27 cellular contexts compared by ENCODE assay signal in the genomic region with DNA sequence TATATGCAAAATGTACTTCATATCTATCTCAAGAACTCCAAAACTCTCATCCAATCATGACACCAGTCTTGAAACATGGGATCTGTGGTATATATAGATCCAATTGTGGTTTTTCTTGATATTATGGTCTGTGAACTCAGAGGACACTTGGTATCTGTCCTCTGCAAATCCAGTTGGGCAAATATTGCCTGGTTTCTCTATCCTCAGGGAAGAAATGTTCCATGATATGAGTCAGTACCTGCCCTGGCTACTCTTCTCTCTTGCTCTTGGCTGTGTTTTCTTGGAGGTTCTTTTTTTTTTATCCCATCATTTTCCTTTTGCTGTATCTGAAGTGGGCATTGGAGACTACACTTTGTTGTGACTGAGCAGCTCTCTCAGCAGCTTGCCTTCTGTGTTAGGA. TPM values are rescaled to one million over a fixed set of nuclear protein-coding genes. Genes with fewer than 3 reads are reported as not detected.
DNase-seq lines count a peak whose midpoint lies in the region; ATAC-seq, FAIRE-seq and TF ChIP-seq lines count a peak whose summit lies in the region.
"Had no signal": no experiment of that assay in that cellular context is flagged by ENCODE, and none has a peak within 500 bp of the region (broad histone marks: within the 10 kb centered on the region; RNA-seq: fewer than 3 reads in every experiment).

No MANE protein-coding gene starts in this region.

- FAIRE-seq in H54 (lab: Jason Lieb, UNC): peak; percentile 69
- FAIRE-seq: endothelial cell of umbilical vein had no signal

- TF ChIP-seq CTCF in WTC11 (IDR thresholded peaks at IDR 0.05): no peak

- H3K4me1 Mint-ChIP-seq in WTC11: no peaks in the 10 kb centered on the region; the same call in 1 of the 2 replicates
- peaks cover 0 to 1% of the 10 kb centered on the region in 2 donors for H3K4me1 Mint-ChIP-seq in stimulated activated naive B cell treated with anti-CD40 and anti-IgM and Interleukin-4, amounts not matched to agents 10 μg/mL and 1 μg/mL and 100 μg/mL, for 72 hours
- peaks cover 10% of the 10 kb centered on the region for H3K4me1 Mint-ChIP-seq in activated CD4-positive, alpha-beta memory T cell treated with anti-CD3 and anti-CD28 coated beads for 36 hours (ENCODE audit: low read depth)
- H3K4me1 Mint-ChIP-seq: activated naive CD4-positive, alpha-beta T cell treated with anti-CD3 and anti-CD28 coated beads, Interleukin-2, amount 10 ng/mL, durations not matched to agents 7 days and 5 days had no signal

- H3K36me3 Mint-ChIP-seq in WTC11: no peaks in the 10 kb centered on the region
- H3K36me3 Mint-ChIP-seq in stimulated activated naive B cell treated with anti-CD40 and anti-IgM and Interleukin-4, amounts not matched to agents 10 μg/mL and 1 μg/mL and 100 μg/mL, for 72 hours: peaks cover 8 to 10% of the 10 kb centered on the region in 2 donors
- H3K36me3 Mint-ChIP-seq in activated CD4-positive, alpha-beta memory T cell treated with anti-CD3 and anti-CD28 coated beads for 36 hours: no peaks in the 10 kb centered on the region
- H3K36me3 Mint-ChIP-seq: activated naive CD4-positive, alpha-beta T cell treated with anti-CD3 and anti-CD28 coated beads, Interleukin-2, amount 10 ng/mL, durations not matched to agents 7 days and 5 days; natural killer cell treated with Interleukin-12 subunit alpha and Interleukin-12 subunit beta and Interleukin-15 and Interleukin-18, amount 100 ng/mL, for 72 hours had no signal

- no peak for TF ChIP-seq POLR2A in H54 (IDR thresholded peaks at IDR 0.05; ENCODE audit: low read depth, low read length)

- intact Hi-C loops in activated CD4-positive, alpha-beta memory T cell treated with anti-CD3 and anti-CD28 coated beads for 36 hours (cut with micrococcal nuclease): no loop called here

- ATAC-seq in WTC11: no peak
- no peak for ATAC-seq in stimulated activated naive B cell treated with anti-CD40 and anti-IgM and Interleukin-4, amounts not matched to agents 10 μg/mL and 1 μg/mL and 100 μg/mL, for 72 hours (replicated peaks)
- ATAC-seq in GM21360 (IDR thresholded peaks at IDR 0.05; ENCODE audit: unreplicated experiment): no peak
- ATAC-seq: left cardiac atrium; natural killer cell treated with Interleukin-12 subunit alpha and Interleukin-12 subunit beta and Interleukin-15 and Interleukin-18, amount 100 ng/mL, for 72 hours; SK-N-SH treated with all-trans-retinoic acid at 6 μM for 48 hours had no signal

- DNase-seq in H54 (ENCODE audit: insufficient read length, low spot score) (no peak), WTC11 (ENCODE audit: low spot score) (no peak), kidney tubule cell (ENCODE audit: low spot score) (peak; percentile 24), COLO829 (ENCODE audit: low spot score) (no peak)
- no peak for DNase-seq in stimulated activated naive B cell treated with anti-CD40 and anti-IgM and Interleukin-4, amounts not matched to agents 10 μg/mL and 1 μg/mL and 100 μg/mL, for 72 hours
- DNase-seq in activated CD4-positive, alpha-beta memory T cell treated with anti-CD3 and anti-CD28 coated beads for 36 hours: no peak
- DNase-seq: activated CD4-positive, alpha-beta T cell treated with anti-CD3 and anti-CD28 coated beads, Interleukin-2, amount 10 ng/mL, durations not matched to agents 24 days and 14 days; activated naive CD4-positive, alpha-beta T cell treated with anti-CD3 and anti-CD28 coated beads, Interleukin-2, amount 10 ng/mL, durations not matched to agents 7 days and 5 days; anterior cingulate cortex; CD4-positive, alpha-beta T cell; central memory CD4-positive, alpha-beta T cell; DMS153; H9; left cardiac atrium; NCI-H1105; NCI-H2029; NCI-H226; ovary; stimulated activated CD4-positive, alpha-beta T cell treated with anti-CD3 and anti-CD28 coated beads, Interleukin-12 subunit alpha, Interleukin-12 subunit beta, amount 100 ng/mL, for 4 hours; stimulated activated CD4-positive, alpha-beta T cell treated with anti-CD3 and anti-CD28 coated beads, Interleukin-4, amount 100 ng/mL, for 24 hours; stimulated activated naive CD4-positive, alpha-beta T cell treated with Interleukin-2 at 50 U/mL for 16 hours had no signal

- H3K9me3 Mint-ChIP-seq in WTC11: no peaks in the 10 kb centered on the region
- no peaks in the 10 kb centered on the region for H3K9me3 Mint-ChIP-seq in stimulated activated naive B cell treated with anti-CD40 and anti-IgM and Interleukin-4, amounts not matched to agents 10 μg/mL and 1 μg/mL and 100 μg/mL, for 72 hours
- no peaks in the 10 kb centered on the region for H3K9me3 Mint-ChIP-seq in activated CD4-positive, alpha-beta memory T cell treated with anti-CD3 and anti-CD28 coated beads for 36 hours
- H3K9me3 Mint-ChIP-seq: activated CD4-positive, alpha-beta T cell treated with anti-CD3 and anti-CD28 coated beads, Interleukin-2, amount 10 ng/mL, durations not matched to agents 24 days and 14 days; activated naive CD4-positive, alpha-beta T cell treated with anti-CD3 and anti-CD28 coated beads, Interleukin-2, amount 10 ng/mL, durations not matched to agents 7 days and 5 days; activated T-helper 1 cell treated with anti-CD3 and anti-CD28 coated beads, Interleukin-12 subunit alpha, Interleukin-12 subunit beta, Interleukin-2, Interleukin-4 antibody, amounts not matched to agents 30 ng/mL and 10 ng/mL and 1 ng/mL, durations not matched to agents 14 hours and 24 hours and 36 hours; CD4-positive, alpha-beta T cell; H9; mesothelial cell of epicardium; natural killer cell treated with Interleukin-12 subunit alpha and Interleukin-12 subunit beta and Interleukin-15 and Interleukin-18, amount 100 ng/mL, for 72 hours had no signal

- peak overlapping the region; percentile 20; the same call in 1 of the 2 replicates for H3K27ac Mint-ChIP-seq in WTC11
- H3K27ac Mint-ChIP-seq in stimulated activated naive B cell treated with anti-CD40 and anti-IgM and Interleukin-4, amounts not matched to agents 10 μg/mL and 1 μg/mL and 100 μg/mL, for 72 hours: peak overlapping the region; percentile 44
- H3K27ac Mint-ChIP-seq in activated CD4-positive, alpha-beta memory T cell treated with anti-CD3 and anti-CD28 coated beads for 36 hours: no peak overlapping the region
- H3K27ac Mint-ChIP-seq: activated CD4-positive, alpha-beta T cell treated with anti-CD3 and anti-CD28 coated beads, Interleukin-2, amount 10 ng/mL, durations not matched to agents 24 days and 14 days; activated naive CD4-positive, alpha-beta T cell treated with anti-CD3 and anti-CD28 coated beads, Interleukin-2, amount 10 ng/mL, durations not matched to agents 7 days and 5 days; activated T-helper 1 cell treated with anti-CD3 and anti-CD28 coated beads, Interleukin-12 subunit alpha, Interleukin-12 subunit beta, Interleukin-2, Interleukin-4 antibody, amounts not matched to agents 30 ng/mL and 10 ng/mL and 1 ng/mL, durations not matched to agents 14 hours and 24 hours and 36 hours; CD4-positive, alpha-beta T cell; mesothelial cell of epicardium; natural killer cell treated with Interleukin-12 subunit alpha and Interleukin-12 subunit beta and Interleukin-15 and Interleukin-18, amount 100 ng/mL, for 72 hours had no signal

- no peak overlapping the region for H3K4me3 Mint-ChIP-seq in WTC11
- no peak overlapping the region for H3K4me3 Mint-ChIP-seq in stimulated activated naive B cell treated with anti-CD40 and anti-IgM and Interleukin-4, amounts not matched to agents 10 μg/mL and 1 μg/mL and 100 μg/mL, for 72 hours
- H3K4me3 Mint-ChIP-seq in activated CD4-positive, alpha-beta memory T cell treated with anti-CD3 and anti-CD28 coated beads for 36 hours: no peak overlapping the region
- H3K4me3 Mint-ChIP-seq: activated CD4-positive, alpha-beta T cell treated with anti-CD3 and anti-CD28 coated beads, Interleukin-2, amount 10 ng/mL, durations not matched to agents 24 days and 14 days; activated naive CD4-positive, alpha-beta T cell treated with anti-CD3 and anti-CD28 coated beads, Interleukin-2, amount 10 ng/mL, durations not matched to agents 7 days and 5 days; activated T-helper 1 cell treated with anti-CD3 and anti-CD28 coated beads, Interleukin-12 subunit alpha, Interleukin-12 subunit beta, Interleukin-2, Interleukin-4 antibody, amounts not matched to agents 30 ng/mL and 10 ng/mL and 1 ng/mL, durations not matched to agents 14 hours and 24 hours and 36 hours; CD4-positive, alpha-beta T cell; H9; mesothelial cell of epicardium; natural killer cell treated with Interleukin-12 subunit alpha and Interleukin-12 subunit beta and Interleukin-15 and Interleukin-18, amount 100 ng/mL, for 72 hours had no signal

- POLR2A ChIA-PET in WTC11 (lab: Charles Lee): no interaction called here
- POLR2A ChIA-PET in activated CD4-positive, alpha-beta memory T cell treated with anti-CD3 and anti-CD28 coated beads for 36 hours (lab: Charles Lee): no interaction called here

- CTCF ChIA-PET in WTC11 (lab: Charles Lee): no interaction called here
- CTCF ChIA-PET in activated CD4-positive, alpha-beta memory T cell treated with anti-CD3 and anti-CD28 coated beads for 36 hours (lab: Charles Lee): no interaction called here

- no peaks in the 10 kb centered on the region for H3K27me3 Mint-ChIP-seq in WTC11 (ENCODE audit: low read depth)
- no peaks in the 10 kb centered on the region for H3K27me3 Mint-ChIP-seq in stimulated activated naive B cell treated with anti-CD40 and anti-IgM and Interleukin-4, amounts not matched to agents 10 μg/mL and 1 μg/mL and 100 μg/mL, for 72 hours
- H3K27me3 Mint-ChIP-seq in activated CD4-positive, alpha-beta memory T cell treated with anti-CD3 and anti-CD28 coated beads for 36 hours: no peaks in the 10 kb centered on the region
- H3K27me3 Mint-ChIP-seq: activated CD4-positive, alpha-beta T cell treated with anti-CD3 and anti-CD28 coated beads, Interleukin-2, amount 10 ng/mL, durations not matched to agents 24 days and 14 days; activated naive CD4-positive, alpha-beta T cell treated with anti-CD3 and anti-CD28 coated beads, Interleukin-2, amount 10 ng/mL, durations not matched to agents 7 days and 5 days; CD4-positive, alpha-beta T cell; natural killer cell treated with Interleukin-12 subunit alpha and Interleukin-12 subunit beta and Interleukin-15 and Interleukin-18, amount 100 ng/mL, for 72 hours had no signal

TF ChIP-seq in WTC11, 78 proteins besides CTCF, POLR2A, EP300 and RAD21 (continues in another document):
- TF ChIP-seq, protein P1, sequence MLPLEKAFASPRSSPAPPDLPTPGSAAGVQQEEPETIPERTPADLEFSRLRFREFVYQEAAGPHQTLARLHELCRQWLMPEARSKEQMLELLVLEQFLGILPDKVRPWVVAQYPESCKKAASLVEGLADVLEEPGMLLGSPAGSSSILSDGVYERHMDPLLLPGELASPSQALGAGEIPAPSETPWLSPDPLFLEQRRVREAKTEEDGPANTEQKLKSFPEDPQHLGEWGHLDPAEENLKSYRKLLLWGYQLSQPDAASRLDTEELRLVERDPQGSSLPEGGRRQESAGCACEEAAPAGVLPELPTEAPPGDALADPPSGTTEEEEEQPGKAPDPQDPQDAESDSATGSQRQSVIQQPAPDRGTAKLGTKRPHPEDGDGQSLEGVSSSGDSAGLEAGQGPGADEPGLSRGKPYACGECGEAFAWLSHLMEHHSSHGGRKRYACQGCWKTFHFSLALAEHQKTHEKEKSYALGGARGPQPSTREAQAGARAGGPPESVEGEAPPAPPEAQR (CRISPR knock-in tag; IDR thresholded peaks at IDR 0.05): no peak
- TF ChIP-seq FOXK1 (CRISPR knock-in tag; IDR thresholded peaks at IDR 0.05): no peak
- no peak for TF ChIP-seq FOXJ3 (CRISPR knock-in tag; IDR thresholded peaks at IDR 0.05; ENCODE audit: borderline replicate concordance)

RNA-seq across cellular contexts. Expression of a gene that starts 10.9 kb away (rescaled TPM):
- total RNA-seq in WTC11 (2021): 7.7 to 10.5 TPM (median 8.5 TPM) in 3 replicates
- 10 to 100 TPM; 10.6 to 11.6 TPM for total RNA-seq in activated CD4-positive, alpha-beta memory T cell treated with anti-CD3 and anti-CD28 coated beads for 36 hours
